In the genomic region with DNA sequence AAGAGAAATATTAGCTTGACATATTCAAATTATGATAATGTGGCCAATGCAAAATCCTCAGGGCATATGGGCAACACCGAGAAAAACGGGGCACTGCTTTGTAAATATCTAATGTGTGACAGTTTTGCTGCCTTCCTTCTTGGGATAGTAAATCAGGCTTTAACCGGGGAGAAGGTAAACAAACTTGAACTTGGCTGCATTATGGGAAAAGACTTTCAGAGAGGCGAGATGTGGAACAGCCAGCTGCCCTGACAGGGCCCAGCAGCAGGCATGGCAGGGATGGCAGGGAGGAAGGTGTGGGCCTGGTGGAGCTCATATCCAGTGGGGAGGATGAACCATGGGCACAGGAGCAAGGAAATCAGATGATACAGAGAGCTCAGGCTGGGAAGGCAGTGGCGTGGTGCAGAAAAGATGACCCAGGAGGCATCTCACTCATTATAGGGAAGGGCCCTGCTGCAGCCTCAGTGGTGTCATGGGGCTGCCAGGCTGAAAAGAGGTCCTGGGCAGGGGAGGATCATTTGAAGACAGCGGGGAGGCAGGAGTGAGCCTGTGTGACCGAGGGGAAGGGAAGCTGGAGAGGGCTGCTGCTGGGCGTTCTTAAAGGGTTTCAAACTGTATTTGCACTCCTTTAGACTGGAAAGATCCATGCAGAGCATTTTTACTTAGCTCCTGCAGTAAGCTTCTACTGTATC, we compare ENCODE assay signal across 19 cellular contexts. TPM values are rescaled to one million over a fixed set of nuclear protein-coding genes. Genes with fewer than 3 reads are reported as not detected.
"Had no signal": no experiment of that assay in that cellular context is flagged by ENCODE, and none has a peak within 500 bp of the region (broad histone marks: within the 10 kb centered on the region; RNA-seq: fewer than 3 reads in every experiment).

No MANE protein-coding gene starts in this region.

- ATAC-seq: foreskin keratinocyte; left colon; mucosa of descending colon; natural killer cell; stimulated activated memory B cell treated with anti-CD40 and anti-IgM and Interleukin-4, amounts not matched to agents 10 μg/mL and 1 μg/mL and 100 μg/mL, for 72 hours had no signal

- H3K79me2 ChIP-seq: parathyroid adenoma had no signal

- FAIRE-seq: endothelial cell of umbilical vein, kidney had no signal

- H3K9ac ChIP-seq: parathyroid adenoma had no signal

- H3K4me1 ChIP-seq: foreskin keratinocyte, spleen, tibial artery had no signal

- H3K9me3 ChIP-seq: mucosa of descending colon, spleen, tibial artery, upper lobe of left lung had no signal

- H3K27me3 ChIP-seq: foreskin keratinocyte, spleen, tibial artery, upper lobe of left lung had no signal

- H3K36me3 ChIP-seq: spleen, tibial artery, upper lobe of left lung had no signal

- H2AFZ ChIP-seq: parathyroid adenoma had no signal

- H3K27ac ChIP-seq: coronary artery, foreskin keratinocyte, parathyroid adenoma, spleen, tibial artery, upper lobe of left lung had no signal

- H3K4me3 ChIP-seq: coronary artery, mucosa of descending colon, spleen, tibial artery, upper lobe of left lung had no signal

- DNase-seq: effector CD4-positive, alpha-beta T cell; endodermal cell; erythroblast; foreskin keratinocyte; kidney; left colon; mucosa of descending colon; natural killer cell; occipital lobe; spleen; stimulated activated CD4-positive, alpha-beta T cell treated with anti-CD3 and anti-CD28 coated beads, Interleukin-15, amount 100 ng/mL, for 24 hours; stimulated activated CD4-positive, alpha-beta T cell treated with anti-CD3 and anti-CD28 coated beads, Interleukin-1b, Interleukin-23, amount 100 ng/mL, for 48 hours; stimulated activated CD4-positive, alpha-beta T cell treated with anti-CD3 and anti-CD28 coated beads, Interleukin-4, amount 100 ng/mL, for 24 hours; tibial artery; upper lobe of left lung had no signal

RNA-seq across cellular contexts. Expression of a gene that starts 26.7 kb away (rescaled TPM):
- total RNA-seq: foreskin keratinocyte, natural killer cell had no signal
- polyA plus RNA-seq: foreskin keratinocyte had no signal
